ENCODE assay signal across 8 cellular contexts in genomic region chrX:10015711-10016515, GRCh38. TPM values are rescaled to one million over a fixed set of nuclear protein-coding genes. Genes with fewer than 3 reads are reported as not detected.
DNase-seq lines count a peak whose midpoint lies in the region; ATAC-seq and TF ChIP-seq lines count a peak whose summit lies in the region.

No MANE protein-coding gene starts in this region.

- H3K27me3 ChIP-seq in Peyer's patch: no peaks in the 10 kb centered on the region
- H3K27me3 ChIP-seq in duodenal mucosa (ENCODE audit: control insufficient read depth in 1 of 2, insufficient read depth in 2 of 2, low read length in 2 of 2): no peaks in the 10 kb centered on the region
- no peaks in the 10 kb centered on the region for H3K27me3 ChIP-seq in uterus

- TF ChIP-seq POLR2A in Peyer's patch (IDR thresholded peaks at IDR 0.05) (no peak), uterus (IDR thresholded peaks at IDR 0.05) (no peak)

- H3K4me1 ChIP-seq in Peyer's patch: peaks cover 0 to 16% (median 0%) of the 10 kb centered on the region in 4 donors
- H3K4me1 ChIP-seq in duodenal mucosa (ENCODE audit: control insufficient read depth in 1 of 2, insufficient read depth in 2 of 2, low read length in 2 of 2): peaks cover 0 to 4% of the 10 kb centered on the region in 2 donors
- H3K4me1 ChIP-seq in uterus: no peaks in the 10 kb centered on the region

- no peak overlapping the region for H3K9ac ChIP-seq in duodenal mucosa (ENCODE audit: low read depth in 1 of 2, low read length in 2 of 2)

- H3K9me3 ChIP-seq in Peyer's patch (no peaks in the 10 kb centered on the region), duodenal mucosa (ENCODE audit: control insufficient read depth in 1 of 2, low read length in 2 of 2) (no peaks in the 10 kb centered on the region), uterus (no peaks in the 10 kb centered on the region)

- TF ChIP-seq CTCF in AG09309 (IDR thresholded peaks at IDR 0.05; ENCODE audit: control insufficient read depth, insufficient read depth, low read depth, low read length, missing control alignments) (no peak), Peyer's patch (IDR thresholded peaks at IDR 0.05) (no peak), uterus (IDR thresholded peaks at IDR 0.05) (peak in 1 of 4 experiments; percentile 12)

- H3K4me3 ChIP-seq in AG09309 (ENCODE audit: control insufficient read depth, low read depth, low read length) (peak overlapping the region; percentile 62), Peyer's patch (peak overlapping the region; percentile 38 to 60 (median 50)), duodenal mucosa (ENCODE audit: low read depth in 1 of 2, low read length in 2 of 2) (peak overlapping the region; percentile 28 to 52), uterus (peak overlapping the region; percentile 50 to 54)

- ATAC-seq in GM19324 (IDR thresholded peaks at IDR 0.05; ENCODE audit: low FRiP score, unreplicated experiment): peak; percentile 13

- H3K27ac ChIP-seq in Peyer's patch: peak overlapping the region; percentile 35 to 88 (median 66)
- peak overlapping the region; percentile 32 for H3K27ac ChIP-seq in duodenal mucosa (ENCODE audit: low read depth, low read length)
- peak overlapping the region; percentile 83 to 89 for H3K27ac ChIP-seq in uterus

- intact Hi-C loops in uterus (cut with DNase I; ENCODE audit: low total_unique reads): no loop called here

- DNase-seq in AG09309 (ENCODE audit: low read depth) (no peak), Peyer's patch (peak in 2 of 3 donors; percentile 48 to 52), midbrain (lab: John Stamatoyannopoulos, UW) (peak; percentile 18), uterus (peak; percentile 28 to 33), NOMO-1 (lab: John Stamatoyannopoulos, UW; ENCODE audit: unreplicated experiment in 2 of 2) (no peak), foreskin melanocyte (no peak)

- no peaks in the 10 kb centered on the region for H3K36me3 ChIP-seq in Peyer's patch
- no peaks in the 10 kb centered on the region for H3K36me3 ChIP-seq in duodenal mucosa (ENCODE audit: control insufficient read depth in 1 of 2, insufficient read depth in 2 of 2, low read length in 2 of 2)
- H3K36me3 ChIP-seq in uterus: no peaks in the 10 kb centered on the region

RNA-seq across cellular contexts. Expression of gene CLDN34, which starts 48.8 kb away (rescaled TPM):
- not detected for total RNA-seq in Peyer's patch
- total RNA-seq in uterus: 1 to 10 TPM in 1 of 4 donors, not detected in 3; 1.2 TPM

Comparison
In these comparisons a context has a peak if more than half of its experiments do, and no peak if none do; other contexts are left out.
1. DNase-seq: peak in Peyer's patch (2 of 3), midbrain (single experiment) and uterus (2 of 2); none in AG09309 (single experiment), NOMO-1 (0 of 2) and foreskin melanocyte (single experiment).
2. H3K27ac ChIP-seq: peak in every context shown above with its lines; median percentile 86 in uterus; 66 in Peyer's patch; 32 in duodenal mucosa.
3. Peak in every context shown above with its lines, with median percentiles within 50 percentile points of each other: H3K4me3 ChIP-seq.